11 cellular contexts compared by ENCODE assay signal in genomic region chr2:113117594-113118262, GRCh38. TPM values are rescaled to one million over a fixed set of nuclear protein-coding genes. Genes with fewer than 3 reads are reported as not detected.
A peak's percentile ranks its signal among the peaks of the same experiment; 100 is the strongest.
DNase-seq lines count a peak whose midpoint lies in the region; ATAC-seq and TF ChIP-seq lines count a peak whose summit lies in the region.
"Had no signal": no experiment of that assay in that cellular context is flagged by ENCODE, and none has a peak within 500 bp of the region (broad histone marks: within the 10 kb centered on the region; RNA-seq: fewer than 3 reads in every experiment).

No MANE protein-coding gene starts in this region.

- peak; percentile 12 to 15 for TF ChIP-seq POLR2A in Peyer's patch (IDR thresholded peaks at IDR 0.05)

- H3K36me3 ChIP-seq in Peyer's patch (no peaks in the 10 kb centered on the region), SJCRH30 (no peaks in the 10 kb centered on the region)

- peaks cover 3 to 16% (median 8%) of the 10 kb centered on the region in 4 donors for H3K4me1 ChIP-seq in Peyer's patch
- H3K4me1 ChIP-seq in SJCRH30, result no peaks in the 10 kb centered on the region

- no peak for TF ChIP-seq CTCF in Peyer's patch (IDR thresholded peaks at IDR 0.05)

- peak; percentile 88 for DNase-seq in EH (ENCODE audit: low read depth)
- DNase-seq in Peyer's patch, result peak in 2 of 3 donors; percentile 70 to 86
- DNase-seq in renal cortical epithelial cell (ENCODE audit: low read depth), result peak; percentile 54
- no peak for DNase-seq in NCI-H2107 treated with DMSO at 0.1 percent for 48 hours (lab: John Stamatoyannopoulos, UW; ENCODE audit: unreplicated experiment)
- no peak for DNase-seq in SJCRH30
- no peak for DNase-seq in DMS79 (lab: John Stamatoyannopoulos, UW)
- DNase-seq: caudate nucleus; naive B cell; NK-92 treated with Interleukin-12 subunit alpha and Interleukin-12 subunit beta, amount 100 ng/mL, for 24 hours had no signal

- ATAC-seq in esophagus mucosa, result peak; percentile 95
- ATAC-seq in GM19023 (IDR thresholded peaks at IDR 0.05; ENCODE audit: unreplicated experiment), result no peak

- peak overlapping the region in 3 of 4 donors; percentile 56 to 89 (median 59) for H3K27ac ChIP-seq in Peyer's patch
- H3K27ac ChIP-seq in SJCRH30, result no peak overlapping the region

- H3K27me3 ChIP-seq in Peyer's patch (no peaks in the 10 kb centered on the region), SJCRH30 (no peaks in the 10 kb centered on the region)

- H3K9me3 ChIP-seq in Peyer's patch, result no peaks in the 10 kb centered on the region
- H3K9me3 ChIP-seq in SJCRH30 (replicated peaks), result no peaks in the 10 kb centered on the region

- peak overlapping the region in 1 of 4 donors; percentile 30 for H3K4me3 ChIP-seq in Peyer's patch
- no peak overlapping the region for H3K4me3 ChIP-seq in SJCRH30

RNA-seq across cellular contexts. Expression of gene IL1RN, which starts 9.7 kb away (rescaled TPM):
- total RNA-seq in Peyer's patch (10 to 100 TPM in 2 of 4 donors, 1 to 10 TPM in 1, not detected in 1; 8.0 to 42.7 (median 17.7) TPM), esophagus mucosa (871 TPM), renal cortical epithelial cell (1.6 TPM in 1 of 2 replicates, not detected in the other)
- total RNA-seq in SJCRH30 (2014; rRNA removed; shearing (Covaris generic)), result not detected in 2 replicates

RNA-seq across cellular contexts. Expression of gene IL1F10, which starts 50.0 kb away (rescaled TPM):
- total RNA-seq in Peyer's patch (not detected), esophagus mucosa (not detected), renal cortical epithelial cell (not detected in 2 replicates)
- not detected in 2 replicates for total RNA-seq in SJCRH30 (2014; rRNA removed; shearing (Covaris generic))

RNA-seq across cellular contexts. Expression of gene PSD4, which starts 56.0 kb away (rescaled TPM):
- total RNA-seq in Peyer's patch (100 to 1,000 TPM; 125 to 284 (median 212) TPM), esophagus mucosa (38.6 TPM), renal cortical epithelial cell (13.5 and 28.7 TPM in 2 replicates)
- total RNA-seq in SJCRH30 (2014; rRNA removed; shearing (Covaris generic)), result 1.5 and 2.1 TPM in 2 replicates

RNA-seq across cellular contexts. Expression of gene IL36RN, which starts 58.7 kb away (rescaled TPM):
- not detected for total RNA-seq in Peyer's patch
- total RNA-seq in esophagus mucosa, result 64.1 TPM
- total RNA-seq in renal cortical epithelial cell, result 0.69 TPM in 1 of 2 replicates, not detected in the other
- not detected in 2 replicates for total RNA-seq in SJCRH30 (2014; rRNA removed; shearing (Covaris generic))

Comparison
In these comparisons a context has a peak if more than half of its experiments do, and no peak if none do; other contexts are left out.
1. DNase-seq: peak in EH (single experiment), Peyer's patch (2 of 3) and renal cortical epithelial cell (single experiment); none in NCI-H2107 treated with DMSO at 0.1 percent for 48 hours (single experiment), SJCRH30 (0 of 2) and DMS79 (single experiment).
2. RNA of gene IL1RN, which starts 9.7 kb away (total RNA-seq): 871 TPM in esophagus mucosa (single experiment); 8.0 to 42.7 TPM in Peyer's patch, 1.6 TPM in renal cortical epithelial cell and not detected in SJCRH30; every median in the first group is over 10 times any median in the second.